ENCODE assay signal across 11 cellular contexts in the genomic region with DNA sequence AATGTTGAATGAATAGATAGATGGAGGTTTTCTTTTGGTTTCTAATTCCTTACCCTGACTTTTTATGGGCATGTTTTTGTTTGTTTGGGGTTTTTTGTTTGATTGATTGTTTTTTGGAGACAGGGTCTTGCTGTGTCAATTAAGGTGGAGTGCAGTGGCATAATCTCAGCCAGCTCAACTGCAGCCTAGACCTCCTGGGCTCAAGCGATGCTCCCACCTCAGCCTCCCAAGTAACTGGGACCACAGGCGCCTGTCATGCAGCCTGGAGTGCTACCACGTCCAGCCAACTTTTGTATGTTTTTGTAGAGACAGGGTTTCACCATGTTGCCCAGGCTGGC. TPM values are rescaled to one million over a fixed set of nuclear protein-coding genes. Genes with fewer than 3 reads are reported as not detected.
DNase-seq lines count a peak whose midpoint lies in the region; ATAC-seq and TF ChIP-seq lines count a peak whose summit lies in the region.
"Had no signal": no experiment of that assay in that cellular context is flagged by ENCODE, and none has a peak within 500 bp of the region (broad histone marks: within the 10 kb centered on the region; RNA-seq: fewer than 3 reads in every experiment).

No MANE protein-coding gene starts in this region.

- TF ChIP-seq CTCF in VCaP (conservative IDR thresholded peaks at IDR 0.05), result no peak
- no peak for TF ChIP-seq CTCF in type B pancreatic cell (conservative IDR thresholded peaks at IDR 0.05)

- H3K4me1 Mint-ChIP-seq in stimulated activated naive CD8-positive, alpha-beta T cell treated with anti-CD3 and anti-CD28 coated beads, Interleukin-15, Interleukin-2, amounts not matched to agents 100 ng/mL and 50 ng/mL, for 24 hours (ENCODE audit: low read depth), result peaks cover 18% of the 10 kb centered on the region
- H3K4me1 Mint-ChIP-seq in memory B cell, result peaks cover 14% of the 10 kb centered on the region
- H3K4me1 Mint-ChIP-seq in type B pancreatic cell (ENCODE audit: unreplicated experiment), result peaks cover 18% of the 10 kb centered on the region

- H3K27ac ChIP-seq in VCaP, result peak overlapping the region; percentile 98

- peaks cover 4% of the 10 kb centered on the region for H3K36me3 Mint-ChIP-seq in stimulated activated naive CD8-positive, alpha-beta T cell treated with anti-CD3 and anti-CD28 coated beads, Interleukin-15, Interleukin-2, amounts not matched to agents 100 ng/mL and 50 ng/mL, for 24 hours (ENCODE audit: low read depth)
- H3K36me3 Mint-ChIP-seq in memory B cell (no peaks in the 10 kb centered on the region), type B pancreatic cell (no peaks in the 10 kb centered on the region)

- no peak for ATAC-seq in stimulated activated naive CD8-positive, alpha-beta T cell treated with anti-CD3 and anti-CD28 coated beads, Interleukin-15, Interleukin-2, amounts not matched to agents 100 U/mL and 50 U/mL, for 24 hours
- no peak for ATAC-seq in memory B cell (ENCODE audit: low read depth)
- no peak for ATAC-seq in sciatic nerve
- ATAC-seq in HG02678 (IDR thresholded peaks at IDR 0.05; ENCODE audit: unreplicated experiment), result no peak
- no peak for ATAC-seq in HG03439 (IDR thresholded peaks at IDR 0.05; ENCODE audit: unreplicated experiment)

- no peak for DNase-seq in stimulated activated naive CD8-positive, alpha-beta T cell treated with anti-CD3 and anti-CD28 coated beads, Interleukin-15, Interleukin-2, amounts not matched to agents 100 U/mL and 50 U/mL, for 24 hours
- DNase-seq in memory B cell (ENCODE audit: low spot score in 2 of 2), result no peak
- DNase-seq in type B pancreatic cell (ENCODE audit: extremely low spot score, unreplicated experiment), result no peak
- DNase-seq in sciatic nerve (ENCODE audit: low spot score), result no peak
- DNase-seq: activated CD4-positive, alpha-beta T cell treated with anti-CD3 and anti-CD28 coated beads, Interleukin-2, amount 50 U/mL, for 48 hours; NCI-H2081 treated with DMSO at 0.1 percent for 48 hours; trophoblast cell had no signal

- H3K27ac Mint-ChIP-seq in stimulated activated naive CD8-positive, alpha-beta T cell treated with anti-CD3 and anti-CD28 coated beads, Interleukin-15, Interleukin-2, amounts not matched to agents 100 ng/mL and 50 ng/mL, for 24 hours, result peak overlapping the region; percentile 16
- no peak overlapping the region for H3K27ac Mint-ChIP-seq in memory B cell
- peak overlapping the region; percentile 43 for H3K27ac Mint-ChIP-seq in type B pancreatic cell

- H3K4me3 Mint-ChIP-seq in stimulated activated naive CD8-positive, alpha-beta T cell treated with anti-CD3 and anti-CD28 coated beads, Interleukin-15, Interleukin-2, amounts not matched to agents 100 ng/mL and 50 ng/mL, for 24 hours, result no peak overlapping the region
- peak overlapping the region; percentile 65 for H3K4me3 Mint-ChIP-seq in memory B cell
- peak overlapping the region; percentile 77 for H3K4me3 Mint-ChIP-seq in type B pancreatic cell

- intact Hi-C loops in sciatic nerve (cut with DNase I), result no loop called here

- peaks cover 3% of the 10 kb centered on the region for H3K9me3 Mint-ChIP-seq in stimulated activated naive CD8-positive, alpha-beta T cell treated with anti-CD3 and anti-CD28 coated beads, Interleukin-15, Interleukin-2, amounts not matched to agents 100 ng/mL and 50 ng/mL, for 24 hours
- H3K9me3 Mint-ChIP-seq in memory B cell (no peaks in the 10 kb centered on the region), type B pancreatic cell (no peaks in the 10 kb centered on the region)

- no peaks in the 10 kb centered on the region for H3K27me3 Mint-ChIP-seq in stimulated activated naive CD8-positive, alpha-beta T cell treated with anti-CD3 and anti-CD28 coated beads, Interleukin-15, Interleukin-2, amounts not matched to agents 100 ng/mL and 50 ng/mL, for 24 hours
- H3K27me3 Mint-ChIP-seq in memory B cell (no peaks in the 10 kb centered on the region), type B pancreatic cell (no peaks in the 10 kb centered on the region)

RNA-seq across cellular contexts. Expression of gene NUDT3, which starts 1.5 kb away (rescaled TPM):
- total RNA-seq in type B pancreatic cell (ENCODE audit: low replicate concordance) (19.4 and 31.9 TPM in 2 replicates), sciatic nerve (83.1 TPM)

RNA-seq across cellular contexts. Expression of gene RPS10, which starts 31.9 kb away (rescaled TPM):
- total RNA-seq in type B pancreatic cell (ENCODE audit: low replicate concordance) (1,583 and 1,590 TPM in 2 replicates), sciatic nerve (744 TPM)
